ENCODE assay signal across 1 cellular context in genomic region chr7:38413784-38414183, GRCh38.
TF ChIP-seq lines count a peak whose summit lies in the region.

No MANE protein-coding gene starts in this region.

TF ChIP-seq in K562, 482 proteins besides CTCF, POLR2A, EP300 and RAD21 (continued from another document):
- TF ChIP-seq, protein P1, sequence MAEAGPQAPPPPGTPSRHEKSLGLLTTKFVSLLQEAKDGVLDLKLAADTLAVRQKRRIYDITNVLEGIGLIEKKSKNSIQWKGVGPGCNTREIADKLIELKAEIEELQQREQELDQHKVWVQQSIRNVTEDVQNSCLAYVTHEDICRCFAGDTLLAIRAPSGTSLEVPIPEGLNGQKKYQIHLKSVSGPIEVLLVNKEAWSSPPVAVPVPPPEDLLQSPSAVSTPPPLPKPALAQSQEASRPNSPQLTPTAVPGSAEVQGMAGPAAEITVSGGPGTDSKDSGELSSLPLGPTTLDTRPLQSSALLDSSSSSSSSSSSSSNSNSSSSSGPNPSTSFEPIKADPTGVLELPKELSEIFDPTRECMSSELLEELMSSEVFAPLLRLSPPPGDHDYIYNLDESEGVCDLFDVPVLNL (CRISPR knock-in tag; IDR thresholded peaks at IDR 0.05; ENCODE audit: low read depth) = no peak
- no peak for TF ChIP-seq MCM2 (IDR thresholded peaks at IDR 0.05; ENCODE audit: low read depth)
- TF ChIP-seq SMARCA4 (IDR thresholded peaks at IDR 0.05) = peak; percentile 47; the same call in 1 of the 2 replicates
- TF ChIP-seq HMBOX1 (IDR thresholded peaks at IDR 0.05) = peak; percentile 40; the same call in 1 of the 2 replicates
- no peak for TF ChIP-seq PTBP1 (IDR thresholded peaks at IDR 0.05; ENCODE audit: low read depth, low read length)
- TF ChIP-seq FOXM1 (IDR thresholded peaks at IDR 0.05; ENCODE audit: low read depth) = no peak
- TF ChIP-seq FOXM1 (CRISPR knock-in tag; IDR thresholded peaks at IDR 0.05; ENCODE audit: low read depth) = no peak
- TF ChIP-seq CTBP1 (IDR thresholded peaks at IDR 0.05; ENCODE audit: borderline replicate concordance) = peak; percentile 63
- TF ChIP-seq HOXB6 (CRISPR knock-in tag; IDR thresholded peaks at IDR 0.05; ENCODE audit: borderline replicate concordance) = no peak
- TF ChIP-seq ZNF408 (CRISPR knock-in tag; IDR thresholded peaks at IDR 0.05; ENCODE audit: low read depth) = no peak
- TF ChIP-seq L3MBTL2 (IDR thresholded peaks at IDR 0.05) = peak; percentile 47; the same call in 1 of the 2 replicates
- no peak for TF ChIP-seq CREBBP (IDR thresholded peaks at IDR 0.05; ENCODE audit: low read depth, low read length)
- no peak for TF ChIP-seq NFRKB (IDR thresholded peaks at IDR 0.05; ENCODE audit: low read depth)
- TF ChIP-seq, protein P2, sequence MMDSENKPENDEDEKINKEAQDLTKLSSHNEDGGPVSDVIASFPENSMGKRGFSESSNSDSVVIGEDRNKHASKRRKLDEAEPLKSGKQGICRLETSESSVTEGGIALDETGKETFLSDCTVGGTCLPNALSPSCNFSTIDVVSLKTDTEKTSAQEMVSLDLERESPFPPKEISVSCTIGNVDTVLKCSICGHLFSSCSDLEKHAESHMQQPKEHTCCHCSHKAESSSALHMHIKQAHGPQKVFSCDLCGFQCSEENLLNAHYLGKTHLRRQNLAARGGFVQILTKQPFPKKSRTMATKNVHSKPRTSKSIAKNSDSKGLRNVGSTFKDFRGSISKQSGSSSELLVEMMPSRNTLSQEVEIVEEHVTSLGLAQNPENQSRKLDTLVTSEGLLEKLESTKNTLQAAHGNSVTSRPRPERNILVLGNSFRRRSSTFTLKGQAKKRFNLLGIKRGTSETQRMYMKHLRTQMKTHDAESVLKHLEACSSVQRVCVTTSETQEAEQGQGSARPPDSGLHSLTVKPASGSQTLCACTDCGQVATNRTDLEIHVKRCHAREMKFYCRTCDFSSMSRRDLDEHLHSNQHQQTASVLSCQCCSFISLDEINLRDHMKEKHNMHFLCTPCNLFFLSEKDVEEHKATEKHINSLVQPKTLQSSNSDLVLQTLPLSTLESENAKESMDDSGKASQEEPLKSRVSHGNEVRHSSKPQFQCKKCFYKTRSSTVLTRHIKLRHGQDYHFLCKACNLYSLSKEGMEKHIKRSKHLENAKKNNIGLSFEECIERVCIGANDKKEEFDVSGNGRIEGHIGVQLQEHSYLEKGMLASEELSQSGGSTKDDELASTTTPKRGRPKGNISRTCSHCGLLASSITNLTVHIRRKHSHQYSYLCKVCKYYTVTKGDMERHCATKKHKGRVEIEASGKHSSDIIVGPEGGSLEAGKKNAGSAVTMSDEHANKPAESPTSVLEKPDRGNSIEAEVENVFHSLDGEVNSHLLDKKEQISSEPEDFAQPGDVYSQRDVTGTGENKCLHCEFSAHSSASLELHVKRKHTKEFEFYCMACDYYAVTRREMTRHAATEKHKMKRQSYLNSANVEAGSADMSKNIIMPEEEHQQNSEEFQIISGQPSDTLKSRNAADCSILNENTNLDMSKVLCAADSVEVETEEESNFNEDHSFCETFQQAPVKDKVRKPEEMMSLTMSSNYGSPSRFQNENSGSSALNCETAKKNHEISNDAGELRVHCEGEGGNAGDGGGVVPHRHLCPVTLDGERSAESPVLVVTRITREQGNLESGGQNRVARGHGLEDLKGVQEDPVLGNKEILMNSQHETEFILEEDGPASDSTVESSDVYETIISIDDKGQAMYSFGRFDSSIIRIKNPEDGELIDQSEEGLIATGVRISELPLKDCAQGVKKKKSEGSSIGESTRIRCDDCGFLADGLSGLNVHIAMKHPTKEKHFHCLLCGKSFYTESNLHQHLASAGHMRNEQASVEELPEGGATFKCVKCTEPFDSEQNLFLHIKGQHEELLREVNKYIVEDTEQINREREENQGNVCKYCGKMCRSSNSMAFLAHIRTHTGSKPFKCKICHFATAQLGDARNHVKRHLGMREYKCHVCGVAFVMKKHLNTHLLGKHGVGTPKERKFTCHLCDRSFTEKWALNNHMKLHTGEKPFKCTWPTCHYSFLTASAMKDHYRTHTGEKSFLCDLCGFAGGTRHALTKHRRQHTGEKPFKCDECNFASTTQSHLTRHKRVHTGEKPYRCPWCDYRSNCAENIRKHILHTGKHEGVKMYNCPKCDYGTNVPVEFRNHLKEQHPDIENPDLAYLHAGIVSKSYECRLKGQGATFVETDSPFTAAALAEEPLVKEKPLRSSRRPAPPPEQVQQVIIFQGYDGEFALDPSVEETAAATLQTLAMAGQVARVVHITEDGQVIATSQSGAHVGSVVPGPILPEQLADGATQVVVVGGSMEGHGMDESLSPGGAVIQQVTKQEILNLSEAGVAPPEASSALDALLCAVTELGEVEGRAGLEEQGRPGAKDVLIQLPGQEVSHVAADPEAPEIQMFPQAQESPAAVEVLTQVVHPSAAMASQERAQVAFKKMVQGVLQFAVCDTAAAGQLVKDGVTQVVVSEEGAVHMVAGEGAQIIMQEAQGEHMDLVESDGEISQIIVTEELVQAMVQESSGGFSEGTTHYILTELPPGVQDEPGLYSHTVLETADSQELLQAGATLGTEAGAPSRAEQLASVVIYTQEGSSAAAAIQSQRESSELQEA (IDR thresholded peaks at IDR 0.05; ENCODE audit: low read depth) = no peak
- TF ChIP-seq PTTG1 (tag; IDR thresholded peaks at IDR 0.05; ENCODE audit: low read depth) = no peak
- TF ChIP-seq FOXP1 (CRISPR knock-in tag; IDR thresholded peaks at IDR 0.05) = no peak
- peak; percentile 77; the same call in 1 of the 2 replicates for TF ChIP-seq SMARCE1 (IDR thresholded peaks at IDR 0.05)
- TF ChIP-seq, protein P3, sequence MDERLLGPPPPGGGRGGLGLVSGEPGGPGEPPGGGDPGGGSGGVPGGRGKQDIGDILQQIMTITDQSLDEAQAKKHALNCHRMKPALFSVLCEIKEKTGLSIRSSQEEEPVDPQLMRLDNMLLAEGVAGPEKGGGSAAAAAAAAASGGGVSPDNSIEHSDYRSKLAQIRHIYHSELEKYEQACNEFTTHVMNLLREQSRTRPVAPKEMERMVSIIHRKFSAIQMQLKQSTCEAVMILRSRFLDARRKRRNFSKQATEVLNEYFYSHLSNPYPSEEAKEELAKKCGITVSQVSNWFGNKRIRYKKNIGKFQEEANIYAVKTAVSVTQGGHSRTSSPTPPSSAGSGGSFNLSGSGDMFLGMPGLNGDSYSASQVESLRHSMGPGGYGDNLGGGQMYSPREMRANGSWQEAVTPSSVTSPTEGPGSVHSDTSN (CRISPR knock-in tag; IDR thresholded peaks at IDR 0.05; ENCODE audit: low read depth) = no peak
- TF ChIP-seq, protein P3 (tag; conservative IDR thresholded peaks at IDR 0.05; ENCODE audit: low read depth) = peak; percentile 88
- TF ChIP-seq, protein P4, sequence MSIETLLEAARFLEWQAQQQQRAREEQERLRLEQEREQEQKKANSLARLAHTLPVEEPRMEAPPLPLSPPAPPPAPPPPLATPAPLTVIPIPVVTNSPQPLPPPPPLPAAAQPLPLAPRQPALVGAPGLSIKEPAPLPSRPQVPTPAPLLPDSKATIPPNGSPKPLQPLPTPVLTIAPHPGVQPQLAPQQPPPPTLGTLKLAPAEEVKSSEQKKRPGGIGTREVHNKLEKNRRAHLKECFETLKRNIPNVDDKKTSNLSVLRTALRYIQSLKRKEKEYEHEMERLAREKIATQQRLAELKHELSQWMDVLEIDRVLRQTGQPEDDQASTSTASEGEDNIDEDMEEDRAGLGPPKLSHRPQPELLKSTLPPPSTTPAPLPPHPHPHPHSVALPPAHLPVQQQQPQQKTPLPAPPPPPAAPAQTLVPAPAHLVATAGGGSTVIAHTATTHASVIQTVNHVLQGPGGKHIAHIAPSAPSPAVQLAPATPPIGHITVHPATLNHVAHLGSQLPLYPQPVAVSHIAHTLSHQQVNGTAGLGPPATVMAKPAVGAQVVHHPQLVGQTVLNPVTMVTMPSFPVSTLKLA (conservative IDR thresholded peaks at IDR 0.05) = no peak
- TF ChIP-seq TCF3 (CRISPR knock-in tag; IDR thresholded peaks at IDR 0.05) = peak; percentile 40
